ENCODE assay signal across 25 cellular contexts in the genomic region with DNA sequence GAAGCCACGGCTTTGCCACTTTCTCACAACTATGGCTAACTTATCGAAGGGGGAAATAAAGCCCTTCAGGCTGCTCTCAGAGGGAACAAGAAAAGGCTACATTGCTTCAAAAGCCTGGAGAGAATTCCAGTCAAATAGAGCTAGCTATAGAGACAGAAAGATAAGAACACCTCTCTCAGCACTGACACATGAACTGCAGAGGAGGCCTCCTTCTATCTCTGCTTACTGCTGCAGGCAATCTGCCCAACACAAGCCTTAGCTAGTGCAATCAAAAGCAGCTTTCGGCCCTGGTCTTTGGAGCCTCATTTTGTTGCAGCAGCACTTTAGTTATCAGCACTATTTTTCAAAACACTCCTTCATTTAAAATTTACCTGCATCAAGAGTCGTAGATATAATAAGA.
DNase-seq lines count a peak whose midpoint lies in the region; ATAC-seq and TF ChIP-seq lines count a peak whose summit lies in the region.
"Had no signal": no experiment of that assay in that cellular context is flagged by ENCODE, and none has a peak within 500 bp of the region (broad histone marks: within the 10 kb centered on the region; RNA-seq: fewer than 3 reads in every experiment).

No MANE protein-coding gene starts in this region.

- DNase-seq in M059J (ENCODE audit: low read depth) (peak; percentile 11), PC-3 (no peak), hepatocyte (ENCODE audit: low spot score) (peak; percentile 10), retina (peak; percentile 31), upper lobe of right lung (no peak)
- no peak for DNase-seq in activated T-helper 2 cell treated with anti-CD3 and anti-CD28 coated beads, Interferon-gamma antibody, Interleukin-2, Interleukin-4, amounts not matched to agents 10 μg/mL and 5 μg/mL and 100 μg/mL, durations not matched to agents 14 hours and 24 hours and 36 hours (ENCODE audit: low spot score)
- DNase-seq: activated CD8-positive, alpha-beta T cell treated with anti-CD3 and anti-CD28 coated beads for 36 hours; activated effector memory CD4-positive, alpha-beta T cell treated with anti-CD3 and anti-CD28 coated beads, Interleukin-2, amount 50 U/mL, for 16 hours; activated naive CD8-positive, alpha-beta T cell treated with anti-CD3 and anti-CD28 coated beads, Interleukin-2, amount 10 ng/mL, durations not matched to agents 7 days and 5 days; activated T-cell treated with anti-CD3 and anti-CD28 coated beads for 4 hours; Calu3; DMS79 treated with DMSO at 0.1 percent for 48 hours; left ventricle myocardium superior; naive thymus-derived CD8-positive, alpha-beta T cell; NCI-H1092 treated with DMSO at 0.1 percent for 48 hours; NCI-H510A; small intestine; stimulated activated CD4-positive, alpha-beta T cell treated with anti-CD3 and anti-CD28 coated beads, Interleukin-1b, Interleukin-23, amount 100 ng/mL, for 48 hours; stimulated activated CD8-positive, alpha-beta memory T cell treated with anti-CD3 and anti-CD28 coated beads, Interleukin-4, amount 100 ng/mL, for 48 hours; stomach; T-helper 2 cell had no signal

- peak overlapping the region; percentile 46; the same call in 1 of the 2 replicates for H2AFZ ChIP-seq in PC-3 (ENCODE audit: low read length)
- H2AFZ ChIP-seq in hepatocyte: no peak overlapping the region

- H3K27ac ChIP-seq in PC-3 (ENCODE audit: low read length) (no peak overlapping the region), hepatocyte (no peak overlapping the region), upper lobe of right lung (no peak overlapping the region)
- H3K27ac ChIP-seq: ovary, SK-N-MC, stomach, tibial nerve had no signal

- H3K27me3 ChIP-seq in PC-3 (ENCODE audit: low read length) (no peaks in the 10 kb centered on the region), hepatocyte (no peaks in the 10 kb centered on the region), upper lobe of right lung (no peaks in the 10 kb centered on the region)
- H3K27me3 ChIP-seq: ovary, stomach, tibial nerve had no signal

- no peaks in the 10 kb centered on the region for H3K36me3 Mint-ChIP-seq in activated T-helper 2 cell treated with anti-CD3 and anti-CD28 coated beads, Interferon-gamma antibody, Interleukin-2, Interleukin-4, amounts not matched to agents 10 μg/mL and 5 μg/mL and 100 μg/mL, durations not matched to agents 14 hours and 24 hours and 36 hours (ENCODE audit: low read depth)
- H3K36me3 Mint-ChIP-seq: activated naive CD8-positive, alpha-beta T cell treated with anti-CD3 and anti-CD28 coated beads, Interleukin-2, amount 10 ng/mL, durations not matched to agents 7 days and 5 days; naive thymus-derived CD8-positive, alpha-beta T cell had no signal

- H4K20me1 ChIP-seq in PC-3 (ENCODE audit: low read length): no peaks in the 10 kb centered on the region
- no peaks in the 10 kb centered on the region for H4K20me1 ChIP-seq in hepatocyte (ENCODE audit: insufficient read depth, poor library complexity, severe bottlenecking)

- H3K9ac ChIP-seq in PC-3 (ENCODE audit: low read length): no peak overlapping the region

- intact Hi-C loops in PC-3 (cut with micrococcal nuclease) (no loop called here), upper lobe of right lung (cut with DNase I) (no loop called here)
- intact Hi-C loops in activated T-helper 2 cell treated with anti-CD3 and anti-CD28 coated beads, Interferon-gamma antibody, Interleukin-2, Interleukin-4, amounts not matched to agents 10 μg/mL and 5 μg/mL and 100 μg/mL, durations not matched to agents 14 hours and 24 hours and 36 hours (cut with micrococcal nuclease): no loop called here

- no peak overlapping the region for H3K27ac Mint-ChIP-seq in activated T-helper 2 cell treated with anti-CD3 and anti-CD28 coated beads, Interferon-gamma antibody, Interleukin-2, Interleukin-4, amounts not matched to agents 10 μg/mL and 5 μg/mL and 100 μg/mL, durations not matched to agents 14 hours and 24 hours and 36 hours
- H3K27ac Mint-ChIP-seq: activated CD8-positive, alpha-beta T cell treated with anti-CD3 and anti-CD28 coated beads for 36 hours; activated naive CD8-positive, alpha-beta T cell treated with anti-CD3 and anti-CD28 coated beads, Interleukin-2, amount 10 ng/mL, durations not matched to agents 7 days and 5 days; naive thymus-derived CD8-positive, alpha-beta T cell had no signal

- H3K4me3 Mint-ChIP-seq in activated T-helper 2 cell treated with anti-CD3 and anti-CD28 coated beads, Interferon-gamma antibody, Interleukin-2, Interleukin-4, amounts not matched to agents 10 μg/mL and 5 μg/mL and 100 μg/mL, durations not matched to agents 14 hours and 24 hours and 36 hours (ENCODE audit: low read depth): no peak overlapping the region
- H3K4me3 Mint-ChIP-seq: activated CD8-positive, alpha-beta T cell treated with anti-CD3 and anti-CD28 coated beads for 36 hours; activated naive CD8-positive, alpha-beta T cell treated with anti-CD3 and anti-CD28 coated beads, Interleukin-2, amount 10 ng/mL, durations not matched to agents 7 days and 5 days; naive thymus-derived CD8-positive, alpha-beta T cell had no signal

- 47% methylated on average over 4 of the region's 4 CpGs for WGBS in hepatocyte (ENCODE audit: low lambda C conversion rate, missing lambda C conversion rate)

- H3K4me2 ChIP-seq in PC-3 (ENCODE audit: low read length): no peak overlapping the region
- no peak overlapping the region for H3K4me2 ChIP-seq in hepatocyte

- no peaks in the 10 kb centered on the region for H3K79me2 ChIP-seq in PC-3 (ENCODE audit: low read length)
- no peaks in the 10 kb centered on the region for H3K79me2 ChIP-seq in hepatocyte

- no peaks in the 10 kb centered on the region for H3K9me2 ChIP-seq in PC-3 (replicated peaks; ENCODE audit: low read length)
- H3K9me2 ChIP-seq in hepatocyte (replicated peaks; ENCODE audit: insufficient read depth): no peaks in the 10 kb centered on the region

- POLR2A ChIA-PET in PC-3 (lab: Charles Lee; ENCODE audit: unreplicated experiment): no interaction called here

- no peaks in the 10 kb centered on the region for H3K9me3 ChIP-seq in PC-3 (ENCODE audit: low read length)
- H3K9me3 ChIP-seq in hepatocyte (ENCODE audit: low read depth): no peaks in the 10 kb centered on the region
- no peaks in the 10 kb centered on the region for H3K9me3 ChIP-seq in upper lobe of right lung
- H3K9me3 ChIP-seq: ovary, tibial nerve had no signal

- H3F3A ChIP-seq in PC-3 (ENCODE audit: low read length, unreplicated experiment): no peaks in the 10 kb centered on the region

- no TSS peak for BruUV-seq in PC-3 (replicated peaks; lab: Mats Ljungman, UMichigan)

- CTCF ChIA-PET in PC-3 (lab: Charles Lee): no interaction called here

- H3K36me3 ChIP-seq in PC-3 (ENCODE audit: low read depth, low read length) (no peaks in the 10 kb centered on the region), hepatocyte (replicated peaks; ENCODE audit: insufficient read depth, low read depth) (no peaks in the 10 kb centered on the region), upper lobe of right lung (no peaks in the 10 kb centered on the region)
- H3K36me3 ChIP-seq: ovary, stomach, tibial nerve had no signal

- no peaks in the 10 kb centered on the region for H3K4me1 ChIP-seq in PC-3 (ENCODE audit: insufficient read depth, low read length)
- H3K4me1 ChIP-seq in hepatocyte (ENCODE audit: insufficient read depth): no peaks in the 10 kb centered on the region
- H3K4me1 ChIP-seq in upper lobe of right lung: no peaks in the 10 kb centered on the region
- H3K4me1 ChIP-seq: stomach, tibial nerve had no signal

- no peaks in the 10 kb centered on the region for H3K4me1 Mint-ChIP-seq in activated T-helper 2 cell treated with anti-CD3 and anti-CD28 coated beads, Interferon-gamma antibody, Interleukin-2, Interleukin-4, amounts not matched to agents 10 μg/mL and 5 μg/mL and 100 μg/mL, durations not matched to agents 14 hours and 24 hours and 36 hours (ENCODE audit: low read depth)
- H3K4me1 Mint-ChIP-seq: activated naive CD8-positive, alpha-beta T cell treated with anti-CD3 and anti-CD28 coated beads, Interleukin-2, amount 10 ng/mL, durations not matched to agents 7 days and 5 days; naive thymus-derived CD8-positive, alpha-beta T cell had no signal

- TF ChIP-seq CTCF in PC-3 (conservative IDR thresholded peaks at IDR 0.05; ENCODE audit: low read depth, low read length) (no peak), hepatocyte (IDR thresholded peaks at IDR 0.05; ENCODE audit: poor library complexity) (no peak), upper lobe of right lung (IDR thresholded peaks at IDR 0.05) (no peak)

- no peaks in the 10 kb centered on the region for H3K27me3 Mint-ChIP-seq in activated T-helper 2 cell treated with anti-CD3 and anti-CD28 coated beads, Interferon-gamma antibody, Interleukin-2, Interleukin-4, amounts not matched to agents 10 μg/mL and 5 μg/mL and 100 μg/mL, durations not matched to agents 14 hours and 24 hours and 36 hours (ENCODE audit: low read depth)
- H3K27me3 Mint-ChIP-seq: activated CD8-positive, alpha-beta T cell treated with anti-CD3 and anti-CD28 coated beads for 36 hours; activated naive CD8-positive, alpha-beta T cell treated with anti-CD3 and anti-CD28 coated beads, Interleukin-2, amount 10 ng/mL, durations not matched to agents 7 days and 5 days; naive thymus-derived CD8-positive, alpha-beta T cell had no signal

- ATAC-seq in PC-3: no peak
- ATAC-seq in GM19023 (IDR thresholded peaks at IDR 0.05; ENCODE audit: unreplicated experiment): no peak
- no peak for ATAC-seq in upper lobe of right lung
- ATAC-seq: activated CD8-positive, alpha-beta T cell treated with anti-CD3 and anti-CD28 coated beads for 36 hours; left ventricle myocardium superior; naive thymus-derived CD8-positive, alpha-beta T cell had no signal

- no peak overlapping the region for H3K4me3 ChIP-seq in PC-3 (ENCODE audit: low read length)
- no peak overlapping the region for H3K4me3 ChIP-seq in hepatocyte
- no peak overlapping the region for H3K4me3 ChIP-seq in upper lobe of right lung
- H3K4me3 ChIP-seq: ovary, SK-N-MC, stomach, tibial nerve had no signal

- H3K9me3 Mint-ChIP-seq in activated T-helper 2 cell treated with anti-CD3 and anti-CD28 coated beads, Interferon-gamma antibody, Interleukin-2, Interleukin-4, amounts not matched to agents 10 μg/mL and 5 μg/mL and 100 μg/mL, durations not matched to agents 14 hours and 24 hours and 36 hours: peaks cover 10% of the 10 kb centered on the region
- H3K9me3 Mint-ChIP-seq: activated CD8-positive, alpha-beta T cell treated with anti-CD3 and anti-CD28 coated beads for 36 hours had no signal

Comparison
In these comparisons a context has a peak if more than half of its experiments do, and no peak if none do; other contexts are left out.
1. DNase-seq: peak in M059J (single experiment), hepatocyte (single experiment) and retina (single experiment); none in PC-3 (single experiment), activated T-helper 2 cell treated with anti-CD3 and anti-CD28 coated beads, Interferon-gamma antibody, Interleukin-2, Interleukin-4, amounts not matched to agents 10 μg/mL and 5 μg/mL and 100 μg/mL, durations not matched to agents 14 hours and 24 hours and 36 hours (single experiment) and upper lobe of right lung (single experiment).